Comparison of ENCODE assay signal across 25 cellular contexts in the genomic region with DNA sequence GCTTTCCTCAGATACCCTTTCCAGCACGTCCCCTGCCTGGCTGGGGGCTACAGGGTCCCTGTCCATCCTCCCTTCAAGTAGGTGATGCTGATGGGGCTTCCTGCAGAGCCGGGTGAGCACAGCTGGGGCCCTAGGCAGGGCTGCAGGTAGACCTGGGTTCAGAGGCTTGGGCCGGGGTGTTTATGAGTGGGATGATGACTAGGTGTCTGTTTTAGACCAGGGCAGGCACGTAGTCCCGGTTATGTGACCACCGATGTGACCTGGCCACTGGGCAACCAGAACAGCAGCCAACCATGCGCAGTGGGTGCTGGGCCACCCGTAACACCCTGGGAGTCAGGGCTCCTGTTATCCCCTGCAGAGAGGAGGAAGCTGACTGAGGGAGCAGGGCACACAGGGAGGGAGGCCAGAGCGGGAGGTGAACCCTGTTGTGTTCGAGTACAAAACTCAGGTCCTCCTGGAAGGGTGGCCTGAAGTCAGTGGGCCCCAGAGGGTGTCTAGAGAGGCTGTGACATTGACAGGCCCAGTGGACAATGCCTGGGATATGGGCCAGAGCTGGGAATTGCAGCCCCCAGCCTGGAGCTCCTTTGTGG.
"Had no signal": no experiment of that assay in that cellular context is flagged by ENCODE, and none has a peak within 500 bp of the region (broad histone marks: within the 10 kb centered on the region; RNA-seq: fewer than 3 reads in every experiment).

No MANE protein-coding gene starts in this region.

- H3K9me3 ChIP-seq: heart left ventricle, left lung, pancreas, stomach, thoracic aorta, transverse colon had no signal

- ATAC-seq: foreskin keratinocyte; heart left ventricle; left lung; pancreas; right cardiac atrium; stimulated activated memory B cell treated with anti-CD40 and anti-IgM and Interleukin-4, amounts not matched to agents 10 μg/mL and 1 μg/mL and 100 μg/mL, for 72 hours had no signal

- H3K9me3 Mint-ChIP-seq: endodermal cell; stimulated activated memory B cell treated with anti-CD40 and anti-IgM and Interleukin-4, amounts not matched to agents 10 μg/mL and 1 μg/mL and 100 μg/mL, for 72 hours had no signal

- H3K27ac ChIP-seq: coronary artery, foreskin keratinocyte, heart left ventricle, left lung, pancreas, stomach, thoracic aorta, transverse colon had no signal

- FAIRE-seq: endothelial cell of umbilical vein, islet of Langerhans, pancreas had no signal

- H3K4me3 Mint-ChIP-seq: endodermal cell; naive B cell; nephron; stimulated activated memory B cell treated with anti-CD40 and anti-IgM and Interleukin-4, amounts not matched to agents 10 μg/mL and 1 μg/mL and 100 μg/mL, for 72 hours had no signal

- H3K27me3 ChIP-seq: foreskin keratinocyte, heart left ventricle, left lung, pancreas, transverse colon had no signal

- H3K4me1 Mint-ChIP-seq: endodermal cell; naive B cell; stimulated activated memory B cell treated with anti-CD40 and anti-IgM and Interleukin-4, amounts not matched to agents 10 μg/mL and 1 μg/mL and 100 μg/mL, for 72 hours had no signal

- H3K27ac Mint-ChIP-seq: endodermal cell; naive B cell; nephron; progenitor cell of endocrine pancreas; stimulated activated memory B cell treated with anti-CD40 and anti-IgM and Interleukin-4, amounts not matched to agents 10 μg/mL and 1 μg/mL and 100 μg/mL, for 72 hours had no signal

- H3K4me1 ChIP-seq: foreskin keratinocyte, left lung, pancreas, stomach, transverse colon had no signal

- H3K36me3 ChIP-seq: heart left ventricle, left lung, pancreas, stomach, thoracic aorta, transverse colon had no signal

- DNase-seq: caudate nucleus; effector CD4-positive, alpha-beta T cell; endodermal cell; erythroblast; foreskin keratinocyte; mesenchymal stem cell; naive B cell; nucleus accumbens; stimulated activated CD4-positive, alpha-beta T cell treated with anti-CD3 and anti-CD28 coated beads, Interleukin-15, amount 100 ng/mL, for 24 hours; stimulated activated CD4-positive, alpha-beta T cell treated with anti-CD3 and anti-CD28 coated beads, Interleukin-1b, Interleukin-23, amount 100 ng/mL, for 48 hours; stimulated activated CD4-positive, alpha-beta T cell treated with anti-CD3 and anti-CD28 coated beads, Interleukin-4, amount 100 ng/mL, for 24 hours; stomach; transverse colon had no signal

- H3K4me3 ChIP-seq: coronary artery, heart left ventricle, left lung, lung, pancreas, stomach, thoracic aorta, transverse colon had no signal
